ENCODE assay signal across 20 cellular contexts in the genomic region with DNA sequence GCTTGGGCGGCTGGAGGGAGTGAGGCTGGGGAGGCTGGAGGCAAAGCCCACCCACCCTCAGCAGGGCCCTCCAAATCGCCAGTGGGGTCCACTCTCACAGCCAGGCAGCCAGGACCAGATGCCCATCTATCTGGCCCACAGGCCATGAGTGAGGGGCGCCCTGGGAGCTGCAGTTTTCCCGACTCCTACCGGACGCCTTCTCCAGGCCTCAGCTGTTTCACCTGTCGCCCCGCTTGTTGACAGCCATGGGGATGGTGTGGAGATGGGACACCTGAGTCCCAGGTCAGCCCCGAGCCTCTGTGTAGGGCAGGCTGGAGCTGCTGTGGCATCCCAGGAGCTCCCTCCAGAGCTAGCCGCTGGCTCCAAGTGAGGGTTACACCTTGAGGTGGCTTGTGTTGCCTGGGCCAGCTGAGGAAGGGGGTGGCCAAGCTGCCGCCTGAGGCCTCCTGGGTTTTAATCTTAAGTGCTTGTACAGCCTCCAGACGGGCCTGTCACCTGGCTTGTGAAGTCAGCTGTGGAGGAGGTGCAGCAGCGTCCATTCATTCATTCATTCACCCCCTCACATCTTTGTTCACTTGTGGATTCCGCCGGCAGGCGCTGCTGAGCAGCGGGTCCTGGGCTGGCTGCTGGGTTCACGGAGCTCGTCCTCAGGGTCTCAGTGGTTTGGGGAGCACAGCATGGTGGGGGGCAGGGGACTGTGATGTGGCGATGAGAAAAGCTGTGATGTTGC. TPM values are rescaled to one million over a fixed set of nuclear protein-coding genes. Genes with fewer than 3 reads are reported as not detected.
"Had no signal": no experiment of that assay in that cellular context is flagged by ENCODE, and none has a peak within 500 bp of the region (broad histone marks: within the 10 kb centered on the region; RNA-seq: fewer than 3 reads in every experiment).

No MANE protein-coding gene starts in this region.

- H3K36me3 Mint-ChIP-seq: naive B cell; stimulated activated effector memory CD8-positive, alpha-beta T cell treated with anti-CD3 and anti-CD28 coated beads, Interleukin-12 subunit alpha, Interleukin-12 subunit beta, amount 100 ng/mL, for 72 hours; type B pancreatic cell had no signal

- H3K4me1 ChIP-seq: foreskin keratinocyte had no signal

- H3K27ac ChIP-seq: colonic mucosa, foreskin keratinocyte, suprapubic skin, thyroid gland had no signal

- ATAC-seq: foreskin keratinocyte; right cardiac atrium; stimulated activated effector memory CD8-positive, alpha-beta T cell treated with anti-CD3 and anti-CD28 coated beads, Interleukin-12 subunit alpha, Interleukin-12 subunit beta, amount 100 ng/mL, for 72 hours; stimulated activated naive CD8-positive, alpha-beta T cell treated with anti-CD3 and anti-CD28 coated beads, Interleukin-15, Interleukin-2, amounts not matched to agents 100 U/mL and 50 U/mL, for 24 hours had no signal

- H3K27ac Mint-ChIP-seq: stimulated activated effector memory CD8-positive, alpha-beta T cell treated with anti-CD3 and anti-CD28 coated beads, Interleukin-12 subunit alpha, Interleukin-12 subunit beta, amount 100 ng/mL, for 72 hours; type B pancreatic cell had no signal

- H3K4me3 ChIP-seq: colonic mucosa, smooth muscle cell, suprapubic skin, thyroid gland had no signal

- FAIRE-seq: endothelial cell of umbilical vein, urothelium cell line had no signal

- H3K36me3 ChIP-seq: colonic mucosa, thyroid gland had no signal

- H3K4me1 Mint-ChIP-seq: stimulated activated effector memory CD8-positive, alpha-beta T cell treated with anti-CD3 and anti-CD28 coated beads, Interleukin-12 subunit alpha, Interleukin-12 subunit beta, amount 100 ng/mL, for 72 hours had no signal

- H3K4me2 ChIP-seq: smooth muscle cell had no signal

- DNase-seq: colonic mucosa; dermis blood vessel endothelial cell; erythroblast; foreskin keratinocyte; kidney glomerular epithelial cell; mesendoderm; naive B cell; right cardiac atrium; stimulated activated CD4-positive, alpha-beta T cell treated with anti-CD3 and anti-CD28 coated beads, Interleukin-2, amount 100 ng/mL, for 48 hours; stimulated activated CD8-positive, alpha-beta memory T cell treated with anti-CD3 and anti-CD28 coated beads, Interleukin-4, amount 100 ng/mL, for 48 hours; stimulated activated naive CD8-positive, alpha-beta T cell treated with anti-CD3 and anti-CD28 coated beads, Interleukin-15, Interleukin-2, amounts not matched to agents 100 U/mL and 50 U/mL, for 24 hours; thyroid gland had no signal

- H3K27me3 Mint-ChIP-seq: naive B cell, type B pancreatic cell had no signal

- H3K9me3 Mint-ChIP-seq: naive B cell; stimulated activated effector memory CD8-positive, alpha-beta T cell treated with anti-CD3 and anti-CD28 coated beads, Interleukin-12 subunit alpha, Interleukin-12 subunit beta, amount 100 ng/mL, for 72 hours; type B pancreatic cell had no signal

- H3K27me3 ChIP-seq: colonic mucosa, suprapubic skin, thyroid gland had no signal

- H3K4me3 Mint-ChIP-seq: naive B cell; stimulated activated effector memory CD8-positive, alpha-beta T cell treated with anti-CD3 and anti-CD28 coated beads, Interleukin-12 subunit alpha, Interleukin-12 subunit beta, amount 100 ng/mL, for 72 hours; type B pancreatic cell had no signal

- H3K9me3 ChIP-seq: colonic mucosa, suprapubic skin, thyroid gland had no signal

RNA-seq across cellular contexts. Expression of a gene that starts 52.0 kb away (rescaled TPM):
- total RNA-seq: dermis blood vessel endothelial cell, endothelial cell of umbilical vein, foreskin keratinocyte, lung microvascular endothelial cell had no signal
- polyA plus RNA-seq: endothelial cell of umbilical vein, foreskin keratinocyte, neural cell had no signal
